ENCODE assay signal across 10 cellular contexts in genomic region chr1:24765308-24765988, GRCh38. TPM values are rescaled to one million over a fixed set of nuclear protein-coding genes. Genes with fewer than 3 reads are reported as not detected.
DNase-seq lines count a peak whose midpoint lies in the region; ATAC-seq and TF ChIP-seq lines count a peak whose summit lies in the region.
"Had no signal": no experiment of that assay in that cellular context is flagged by ENCODE, and none has a peak within 500 bp of the region (broad histone marks: within the 10 kb centered on the region; RNA-seq: fewer than 3 reads in every experiment).

No MANE protein-coding gene starts in this region.

- intact Hi-C loops in sciatic nerve (cut with DNase I), result no loop called here

- WGBS in GM23248 (ENCODE audit: low coverage in 1 of 2, low lambda C conversion rate in 2 of 2, missing lambda C conversion rate in 2 of 2), 2 experiments, result 51 to 53% methylated on average over 8 of the region's 8 CpGs

- H3K79me2 ChIP-seq in GM23248 (ENCODE audit: insufficient read depth) (peaks cover 100% of the 10 kb centered on the region), fibroblast of lung (ENCODE audit: control insufficient read depth, insufficient read depth, low read length) (peaks cover 87% of the 10 kb centered on the region)

- TF ChIP-seq CTCF in fibroblast of lung (conservative IDR thresholded peaks at IDR 0.05 in 1 of 2, IDR thresholded peaks at IDR 0.05 in 1 of 2; ENCODE audit: low read depth in 1 of 2, low read length in 2 of 2), result no peak

- no peak overlapping the region for H2AFZ ChIP-seq in GM23248
- no peak overlapping the region for H2AFZ ChIP-seq in fibroblast of lung (ENCODE audit: low read length)

- no peaks in the 10 kb centered on the region for H3K27me3 Mint-ChIP-seq in effector memory CD8-positive, alpha-beta T cell
- H3K27me3 Mint-ChIP-seq: activated CD4-positive, alpha-beta T cell treated with anti-CD3 and anti-CD28 coated beads, Interleukin-2, amount 10 ng/mL, durations not matched to agents 7 days and 5 days had no signal

- no peaks in the 10 kb centered on the region for H3K36me3 Mint-ChIP-seq in effector memory CD8-positive, alpha-beta T cell (ENCODE audit: insufficient read depth)

- in situ Hi-C loops in GM23248 (cut with MboI), result no loop called here

- H3K4me3 ChIP-seq in GM23248, result no peak overlapping the region
- no peak overlapping the region for H3K4me3 ChIP-seq in SJSA1
- H3K4me3 ChIP-seq in fibroblast of lung (replicated peaks in 1 of 4; ENCODE audit: control extremely low read depth in 1 of 4, insufficient read depth in 1 of 4, low read depth in 3 of 4, low read length in 4 of 4), result no peak overlapping the region

- peak overlapping the region; percentile 60 for H3K4me2 ChIP-seq in GM23248 (ENCODE audit: unreplicated experiment)
- H3K4me2 ChIP-seq in fibroblast of lung (ENCODE audit: extremely low read depth, insufficient read depth, low read length), result peak overlapping the region; percentile 32

- no peaks in the 10 kb centered on the region for H3K9me3 ChIP-seq in GM23248 (ENCODE audit: low read depth)
- no peaks in the 10 kb centered on the region for H3K9me3 ChIP-seq in SJSA1 (replicated peaks)
- H3K9me3 ChIP-seq in fibroblast of lung (ENCODE audit: control insufficient read depth, insufficient read depth, low read depth, low read length), result no peaks in the 10 kb centered on the region

- H3K4me1 ChIP-seq in GM23248 (ENCODE audit: insufficient read depth) (peaks cover 91% of the 10 kb centered on the region), SJSA1 (replicated peaks) (peaks cover 48% of the 10 kb centered on the region), fibroblast of lung (ENCODE audit: control insufficient read depth, extremely low read depth, insufficient read depth, low read length) (peaks cover 6% of the 10 kb centered on the region)

- peak; percentile 77 for DNase-seq in GM23248
- peak in 1 of 2 experiments; percentile 38 for DNase-seq in SJSA1 (ENCODE audit: low read depth in 1 of 2, low spot score in 2 of 2)
- peak; percentile 73 for DNase-seq in fibroblast of lung (ENCODE audit: low read depth in 2 of 2)
- no peak for DNase-seq in sciatic nerve (ENCODE audit: low spot score)
- no peak for DNase-seq in activated CD8-positive, alpha-beta memory T cell treated with anti-CD3 and anti-CD28 coated beads, Interleukin-2, amount 50 U/mL, for 48 hours
- no peak for DNase-seq in mucosa of gallbladder (ENCODE audit: low spot score)
- DNase-seq in NAMALWA (ENCODE audit: low spot score), result no peak
- no peak for DNase-seq in effector memory CD8-positive, alpha-beta T cell
- DNase-seq: activated CD4-positive, alpha-beta T cell treated with anti-CD3 and anti-CD28 coated beads, Interleukin-2, amount 10 ng/mL, durations not matched to agents 7 days and 5 days; DND-41 had no signal

- peak overlapping the region; percentile 16 for H3K9ac ChIP-seq in GM23248
- no peak overlapping the region for H3K9ac ChIP-seq in fibroblast of lung (ENCODE audit: insufficient read depth, low read length)

- no peaks in the 10 kb centered on the region for H3K9me3 Mint-ChIP-seq in effector memory CD8-positive, alpha-beta T cell
- H3K9me3 Mint-ChIP-seq: activated CD4-positive, alpha-beta T cell treated with anti-CD3 and anti-CD28 coated beads, Interleukin-2, amount 10 ng/mL, durations not matched to agents 7 days and 5 days had no signal

- H3K9me2 ChIP-seq in GM23248 (ENCODE audit: insufficient read depth), result no peaks in the 10 kb centered on the region

- H3K27ac ChIP-seq in GM23248 (peak overlapping the region; percentile 61), SJSA1 (0 out of 2 replicates have a peak overlapping the region, but pooled peaks have one; percentile 1), fibroblast of lung (ENCODE audit: insufficient read depth, low read length) (no peak overlapping the region)

- peaks cover 88% of the 10 kb centered on the region for H3F3A ChIP-seq in GM23248 (ENCODE audit: insufficient read depth)

- no peaks in the 10 kb centered on the region for H3K27me3 ChIP-seq in GM23248 (replicated peaks; ENCODE audit: insufficient read depth)
- H3K27me3 ChIP-seq in SJSA1 (replicated peaks), result no peaks in the 10 kb centered on the region
- H3K27me3 ChIP-seq in fibroblast of lung (ENCODE audit: control insufficient read depth, insufficient read depth, low read length), result no peaks in the 10 kb centered on the region

- H4K20me1 ChIP-seq in GM23248 (ENCODE audit: insufficient read depth), result peaks cover 37% of the 10 kb centered on the region
- peaks cover 4% of the 10 kb centered on the region for H4K20me1 ChIP-seq in fibroblast of lung (ENCODE audit: control insufficient read depth, extremely low read depth, insufficient read depth, low read length)

- H3K27ac Mint-ChIP-seq in effector memory CD8-positive, alpha-beta T cell, result no peak overlapping the region
- H3K27ac Mint-ChIP-seq: activated CD4-positive, alpha-beta T cell treated with anti-CD3 and anti-CD28 coated beads, Interleukin-2, amount 10 ng/mL, durations not matched to agents 7 days and 5 days had no signal

- H3K4me3 Mint-ChIP-seq in effector memory CD8-positive, alpha-beta T cell, result no peak overlapping the region
- H3K4me3 Mint-ChIP-seq: activated CD4-positive, alpha-beta T cell treated with anti-CD3 and anti-CD28 coated beads, Interleukin-2, amount 10 ng/mL, durations not matched to agents 7 days and 5 days had no signal

- H3K36me3 ChIP-seq in GM23248 (ENCODE audit: low read depth) (peaks cover 14% of the 10 kb centered on the region; the same call in 1 of the 2 replicates), SJSA1 (peaks cover 23% of the 10 kb centered on the region), fibroblast of lung (ENCODE audit: control insufficient read depth, insufficient read depth, low read length) (no peaks in the 10 kb centered on the region)

- H3K4me1 Mint-ChIP-seq in effector memory CD8-positive, alpha-beta T cell (ENCODE audit: low read depth in 2 of 2), result no peaks in the 10 kb centered on the region

- ATAC-seq in sciatic nerve, result peak; percentile 55
- ATAC-seq in effector memory CD8-positive, alpha-beta T cell (replicated peaks), result no peak

RNA-seq across cellular contexts. Expression of gene CLIC4, which starts 20.2 kb away (rescaled TPM):
- 1,589 and 1,665 TPM in 2 replicates for total RNA-seq in GM23248 (2014; rRNA removed; shearing (Covaris generic))
- polyA plus RNA-seq in GM23248 (2016; fragmentation: Nextera tagmentation; extraction: Ambion mirVana) (1,380 and 1,381 TPM in 2 replicates), fibroblast of lung (310 and 494 TPM in 2 replicates)
- 381 and 457 TPM in 2 replicates for total RNA-seq in SJSA1 (2014; rRNA removed; shearing (Covaris generic))
- total RNA-seq in fibroblast of lung (309 and 368 TPM in 2 replicates), sciatic nerve (387 TPM), mucosa of gallbladder (204 TPM)
- polyA plus RNA-seq in fibroblast of lung (2012), result 243 and 393 TPM in 2 replicates
- polyA minus RNA-seq in fibroblast of lung (ENCODE audit: low replicate concordance), result 29.9 and 44.7 TPM in 2 replicates

Comparison
In these comparisons a context has a peak if more than half of its experiments do, and no peak if none do; other contexts are left out.
1. DNase-seq: peak in GM23248 (single experiment) and fibroblast of lung (2 of 2); none in sciatic nerve (single experiment), activated CD8-positive, alpha-beta memory T cell treated with anti-CD3 and anti-CD28 coated beads, Interleukin-2, amount 50 U/mL, for 48 hours (single experiment), mucosa of gallbladder (single experiment), NAMALWA (single experiment) and effector memory CD8-positive, alpha-beta T cell (0 of 3).